17 cellular contexts compared by ENCODE assay signal in the genomic region with DNA sequence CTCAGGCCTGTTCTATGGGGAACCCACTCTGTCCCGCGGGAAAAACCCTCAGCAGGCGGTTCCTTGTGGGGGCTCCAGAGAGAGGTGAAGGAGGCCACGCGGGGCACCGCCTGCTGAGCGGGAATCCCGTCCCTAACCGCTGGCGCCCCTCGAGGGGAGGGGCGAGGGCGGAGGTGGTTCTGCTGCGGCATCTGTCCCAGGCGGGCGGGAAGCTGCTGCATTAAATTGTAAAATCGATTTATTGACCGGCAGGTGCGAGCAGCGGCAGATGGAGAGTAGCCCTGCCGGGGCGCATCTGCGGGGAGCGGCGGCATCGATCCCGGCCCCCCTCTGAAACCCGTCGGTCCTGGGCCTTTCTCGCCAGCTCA. TPM values are rescaled to one million over a fixed set of nuclear protein-coding genes. Genes with fewer than 3 reads are reported as not detected.
A peak's percentile ranks its signal among the peaks of the same experiment; 100 is the strongest.
DNase-seq lines count a peak whose midpoint lies in the region; ATAC-seq, FAIRE-seq and TF ChIP-seq lines count a peak whose summit lies in the region.
"Had no signal": no experiment of that assay in that cellular context is flagged by ENCODE, and none has a peak within 500 bp of the region (broad histone marks: within the 10 kb centered on the region; RNA-seq: fewer than 3 reads in every experiment).

No MANE protein-coding gene starts in this region.

- H3K4me1 ChIP-seq in BLaER1 treated with 17β-estradiol and CSF1 and Interleukin-3, amounts not matched to agents 10 nM and 100 nM = peaks cover 48 to 80% (median 72%) of the 10 kb centered on the region in 10 experiments
- peaks cover 3% of the 10 kb centered on the region; the same call in 1 of the 2 replicates for H3K4me1 ChIP-seq in H9 (ENCODE audit: insufficient read depth, low read length)
- H3K4me1 ChIP-seq in PC-3 (ENCODE audit: insufficient read depth, low read length) = peaks cover 22% of the 10 kb centered on the region
- H3K4me1 ChIP-seq: BE2C had no signal

- TF ChIP-seq CTCF in H9 (conservative IDR thresholded peaks at IDR 0.05) (no peak), mesothelial cell of epicardium (IDR thresholded peaks at IDR 0.05; ENCODE audit: unreplicated experiment) (no peak), PC-3 (conservative IDR thresholded peaks at IDR 0.05; ENCODE audit: low read depth, low read length) (no peak), coronary artery (IDR thresholded peaks at IDR 0.05) (no peak)

- H4K91ac ChIP-seq in H9 (ENCODE audit: insufficient read length, low read depth, low read length) = no peak overlapping the region

- H3F3A ChIP-seq in PC-3 (ENCODE audit: low read length, unreplicated experiment) = no peaks in the 10 kb centered on the region

- peaks cover 68 to 86% (median 77%) of the 10 kb centered on the region in 11 experiments for H3K27me3 ChIP-seq in BLaER1 treated with 17β-estradiol and CSF1 and Interleukin-3, amounts not matched to agents 10 nM and 100 nM
- H3K27me3 ChIP-seq in H9 (ENCODE audit: insufficient read depth, low read length) (peaks cover 54% of the 10 kb centered on the region), PC-3 (ENCODE audit: low read length) (peaks cover 25% of the 10 kb centered on the region)

- no peaks in the 10 kb centered on the region for H3K36me3 ChIP-seq in BLaER1 treated with 17β-estradiol and CSF1 and Interleukin-3, amounts not matched to agents 10 nM and 100 nM
- H3K36me3 ChIP-seq in PC-3 (ENCODE audit: low read depth, low read length) = no peaks in the 10 kb centered on the region
- H3K36me3 ChIP-seq: BE2C, transverse colon had no signal

- peaks cover 100% of the 10 kb centered on the region for H3K27me3 Mint-ChIP-seq in H9 (ENCODE audit: low read depth)
- H3K27me3 Mint-ChIP-seq in central memory CD8-positive, alpha-beta T cell = peaks cover 52% of the 10 kb centered on the region
- peaks cover 92% of the 10 kb centered on the region for H3K27me3 Mint-ChIP-seq in mesothelial cell of epicardium (ENCODE audit: low read depth)

- H3K23me2 ChIP-seq in H9 (ENCODE audit: insufficient read length, low read depth, low read length, poor library complexity, severe bottlenecking) = peaks cover 32% of the 10 kb centered on the region

- H3K4me3 Mint-ChIP-seq in H9 = peak overlapping the region in 1 of 2 experiments; percentile 87; a peak in 4 of 5 replicates
- H3K4me3 Mint-ChIP-seq in central memory CD8-positive, alpha-beta T cell = peak overlapping the region; percentile 76
- peak overlapping the region; percentile 15 for H3K4me3 Mint-ChIP-seq in mesothelial cell of epicardium

- H2BK15ac ChIP-seq in H9 (ENCODE audit: low read depth, low read length) = no peak overlapping the region

- H3K9me3 Mint-ChIP-seq in H9 = peaks cover 3% of the 10 kb centered on the region in 2 experiments; a peak in 4 of 5 replicates
- no peaks in the 10 kb centered on the region for H3K9me3 Mint-ChIP-seq in central memory CD8-positive, alpha-beta T cell
- no peaks in the 10 kb centered on the region for H3K9me3 Mint-ChIP-seq in mesothelial cell of epicardium
- H3K9me3 Mint-ChIP-seq: T-helper 2 cell treated with Interferon-gamma antibody and Interleukin-4, amounts not matched to agents 5 μg/mL and 100 μg/mL, for 36 hours had no signal

- no peak for ATAC-seq in central memory CD8-positive, alpha-beta T cell (replicated peaks; ENCODE audit: extremely low read depth, poor library complexity, severe bottlenecking)
- ATAC-seq in PC-3 = no peak

- POLR2A ChIA-PET in PC-3 (lab: Charles Lee; ENCODE audit: unreplicated experiment) = no interaction called here

- no peak overlapping the region for H3K23ac ChIP-seq in H9 (ENCODE audit: insufficient read length, low read depth, low read length)

- H3K18ac ChIP-seq in H9 (ENCODE audit: insufficient read length, low read depth, low read length) = no peak overlapping the region

- H3K79me1 ChIP-seq in H9 (ENCODE audit: insufficient read depth, low read depth, low read length, poor library complexity, severe bottlenecking) = no peaks in the 10 kb centered on the region

- H3K4me1 Mint-ChIP-seq in H9 (peaks cover 22 to 26% of the 10 kb centered on the region in 2 experiments), mesothelial cell of epicardium (peaks cover 38% of the 10 kb centered on the region)
- peaks cover 33% of the 10 kb centered on the region for H3K4me1 Mint-ChIP-seq in central memory CD8-positive, alpha-beta T cell

- no peak overlapping the region for H2BK20ac ChIP-seq in H9 (ENCODE audit: low read depth, low read length, poor library complexity, severe bottlenecking)

- H3K4me2 ChIP-seq in BLaER1 treated with 17β-estradiol and CSF1 and Interleukin-3, amounts not matched to agents 10 nM and 100 nM = peak overlapping the region; percentile 90 to 100 (median 99)
- peak overlapping the region; percentile 68 for H3K4me2 ChIP-seq in H9 (ENCODE audit: insufficient read depth, insufficient read length, low read length)
- no peak overlapping the region for H3K4me2 ChIP-seq in PC-3 (ENCODE audit: low read length)

- H2AK5ac ChIP-seq in H9 (ENCODE audit: insufficient read length, low read length) = no peak overlapping the region

- H3K4ac ChIP-seq in H9 (ENCODE audit: low read depth, low read length) = no peak overlapping the region

- H3K27ac Mint-ChIP-seq in H9 (no peak overlapping the region), mesothelial cell of epicardium (no peak overlapping the region)
- no peak overlapping the region for H3K27ac Mint-ChIP-seq in central memory CD8-positive, alpha-beta T cell (ENCODE audit: low read depth)
- H3K27ac Mint-ChIP-seq: T-helper 2 cell treated with Interferon-gamma antibody and Interleukin-4, amounts not matched to agents 5 μg/mL and 100 μg/mL, for 36 hours had no signal

- DNase-seq in H9 (no peak), mesothelial cell of epicardium (ENCODE audit: low spot score in 2 of 2, unreplicated experiment in 2 of 2) (no peak), GM12891 (ENCODE audit: insufficient read length, low spot score) (no peak), PC-3 (no peak), 8988T (no peak), coronary artery (ENCODE audit: low spot score) (no peak)
- DNase-seq in central memory CD8-positive, alpha-beta T cell (ENCODE audit: low spot score in 2 of 2) = no peak
- DNase-seq: activated CD4-positive, alpha-beta T cell treated with anti-CD3 and anti-CD28 coated beads, Interleukin-2, amount 50 U/mL, for 4 hours; amniotic stem cell; BE2C; IMR-90; NCI-H1694; stimulated activated CD4-positive, alpha-beta T cell treated with anti-CD3 and anti-CD28 coated beads, Interleukin-1b, Interleukin-23, amount 100 ng/mL, for 48 hours had no signal

- H3K79me2 ChIP-seq in H9 (ENCODE audit: insufficient read depth, low read length) (no peaks in the 10 kb centered on the region), PC-3 (ENCODE audit: low read length) (no peaks in the 10 kb centered on the region)

- no peak overlapping the region for H2BK120ac ChIP-seq in H9 (ENCODE audit: low read depth, low read length, poor library complexity, severe bottlenecking)

- no peak overlapping the region for H2BK5ac ChIP-seq in H9 (ENCODE audit: insufficient read length, low read length)

- H2AFZ ChIP-seq in H9 (ENCODE audit: low read length) (no peak overlapping the region), PC-3 (ENCODE audit: low read length) (no peak overlapping the region)

- no peak overlapping the region for H3K56ac ChIP-seq in H9 (ENCODE audit: insufficient read length, low read depth, low read length)

- H3K9ac ChIP-seq in BLaER1 treated with 17β-estradiol and CSF1 and Interleukin-3, amounts not matched to agents 10 nM and 100 nM = peak overlapping the region in 3 of 11 experiments; percentile 13 to 45 (median 44); a peak in 4 of 22 replicates
- H3K9ac ChIP-seq in H9 (ENCODE audit: extremely low read depth, insufficient read length, low read length) = no peak overlapping the region
- no peak overlapping the region for H3K9ac ChIP-seq in PC-3 (ENCODE audit: low read length)

- intact Hi-C loops in PC-3 (cut with micrococcal nuclease) = no loop called here

- no CpG with 5 or more reads among the region's 30 CpGs for WGBS in H9 (ENCODE audit: extremely low coverage, insufficient read length, low lambda C conversion rate)

- no peak overlapping the region for H3K14ac ChIP-seq in H9 (ENCODE audit: insufficient read depth, low read length)

- peaks cover 0 to 45% (median 22%) of the 10 kb centered on the region in 11 experiments; a peak in 14 of 22 replicates for H4K20me1 ChIP-seq in BLaER1 treated with 17β-estradiol and CSF1 and Interleukin-3, amounts not matched to agents 10 nM and 100 nM
- no peaks in the 10 kb centered on the region for H4K20me1 ChIP-seq in H9 (ENCODE audit: control insufficient read depth, insufficient read depth, insufficient read length)
- no peaks in the 10 kb centered on the region for H4K20me1 ChIP-seq in PC-3 (ENCODE audit: low read length)

- FAIRE-seq in GM12891 (lab: Jason Lieb, UNC) = no peak

- BruUV-seq in PC-3 (replicated peaks; lab: Mats Ljungman, UMichigan) = no TSS peak

- CTCF ChIA-PET in PC-3 (lab: Charles Lee) = no interaction called here

- H3K4me3 ChIP-seq in BLaER1 treated with 17β-estradiol and CSF1 and Interleukin-3, amounts not matched to agents 10 nM and 100 nM = peak overlapping the region in 7 of 10 experiments; percentile 29 to 62 (median 47); a peak in 11 of 20 replicates
- H3K4me3 ChIP-seq in PC-3 (ENCODE audit: low read length) = no peak overlapping the region
- no peak overlapping the region for H3K4me3 ChIP-seq in coronary artery

- no peak overlapping the region for H4K8ac ChIP-seq in H9 (replicated peaks; ENCODE audit: insufficient read length, low read depth, low read length)

- 0 out of 22 replicates have a peak overlapping the region, but pooled peaks of 1 of the 11 experiments have one; percentile 13 for H3K27ac ChIP-seq in BLaER1 treated with 17β-estradiol and CSF1 and Interleukin-3, amounts not matched to agents 10 nM and 100 nM
- H3K27ac ChIP-seq in H9 (ENCODE audit: insufficient read length, low read depth, low read length) (no peak overlapping the region), PC-3 (ENCODE audit: low read length) (no peak overlapping the region), coronary artery (no peak overlapping the region)
- H3K27ac ChIP-seq: RWPE1 had no signal

- no peaks in the 10 kb centered on the region for H3K9me3 ChIP-seq in BLaER1 treated with 17β-estradiol and CSF1 and Interleukin-3, amounts not matched to agents 10 nM and 100 nM (replicated peaks in 1 of 11)
- H3K9me3 ChIP-seq in H9 (ENCODE audit: control insufficient read depth, low read depth, low read length) = no peaks in the 10 kb centered on the region
- no peaks in the 10 kb centered on the region for H3K9me3 ChIP-seq in PC-3 (ENCODE audit: low read length)
- H3K9me3 ChIP-seq: BE2C, transverse colon had no signal

- no peak for TF ChIP-seq POLR2A in GM12891 (IDR thresholded peaks at IDR 0.05; ENCODE audit: low read depth, low read length)

- H3T11ph ChIP-seq in H9 (ENCODE audit: low read length) = no peak overlapping the region

- no peak overlapping the region for H2BK12ac ChIP-seq in H9 (ENCODE audit: insufficient read length, low read depth, low read length)

- H4K5ac ChIP-seq in H9 (ENCODE audit: insufficient read length, low read depth, low read length) = no peak overlapping the region

- no peaks in the 10 kb centered on the region; a peak in 1 of 7 replicates for H3K36me3 Mint-ChIP-seq in H9 (ENCODE audit: insufficient read depth in 1 of 3, low read depth in 3 of 3)
- H3K36me3 Mint-ChIP-seq in central memory CD8-positive, alpha-beta T cell (ENCODE audit: insufficient read depth) = peaks cover 4% of the 10 kb centered on the region
- H3K36me3 Mint-ChIP-seq in mesothelial cell of epicardium = no peaks in the 10 kb centered on the region

- no peaks in the 10 kb centered on the region for H3K9me2 ChIP-seq in PC-3 (replicated peaks; ENCODE audit: low read length)

RNA-seq across cellular contexts. Expression of gene DLL4, which starts 3.7 kb away (rescaled TPM):
- total RNA-seq in H9 (2021) (0.28 and 0.35 TPM in 2 replicates), mesothelial cell of epicardium (0.20 to 0.31 TPM (median 0.24 TPM) in 3 replicates), PC-3 (2014; rRNA removed) (2.2 and 2.9 TPM in 2 replicates)
- 0.09 TPM for polyA plus RNA-seq in GM12891 (2012; ENCODE audit: low read depth, missing spikeins)

RNA-seq across cellular contexts. Expression of gene CHAC1, which starts 27.8 kb away (rescaled TPM):
- 47.2 and 48.7 TPM in 2 replicates for total RNA-seq in H9 (2021)
- 2.7 to 3.2 TPM (median 3.1 TPM) in 3 replicates for total RNA-seq in mesothelial cell of epicardium
- polyA plus RNA-seq in GM12891 (2012; ENCODE audit: low read depth, missing spikeins) = 5.5 TPM
- total RNA-seq in PC-3 (2014; rRNA removed) = 6.2 and 13.3 TPM in 2 replicates

RNA-seq across cellular contexts. Expression of gene VPS18, which starts 31.2 kb away (rescaled TPM):
- 45.0 and 46.1 TPM in 2 replicates for total RNA-seq in H9 (2021)
- total RNA-seq in mesothelial cell of epicardium = 30.1 to 31.2 TPM (median 30.5 TPM) in 3 replicates
- polyA plus RNA-seq in GM12891 (2012; ENCODE audit: low read depth, missing spikeins) = 7.8 TPM
- total RNA-seq in PC-3 (2014; rRNA removed) = 37.6 and 39.5 TPM in 2 replicates

RNA-seq across cellular contexts. Expression of gene RHOV, which starts 51.4 kb away (rescaled TPM):
- total RNA-seq in H9 (2021) (3.9 and 4.3 TPM in 2 replicates), mesothelial cell of epicardium (3.4 to 4.4 TPM (median 3.4 TPM) in 3 replicates), PC-3 (2014; rRNA removed) (39.5 and 52.2 TPM in 2 replicates)
- 14.7 TPM for polyA plus RNA-seq in GM12891 (2012; ENCODE audit: low read depth, missing spikeins)
- total RNA-seq: IMR-90 had no signal

Comparison
In these comparisons a context has a peak if more than half of its experiments do, and no peak if none do; other contexts are left out.
1. H3K4me3 ChIP-seq: peak in BLaER1 treated with 17β-estradiol and CSF1 and Interleukin-3, amounts not matched to agents 10 nM and 100 nM (7 of 10); none in PC-3 (single experiment) and coronary artery (single experiment).